In genomic region chr10:73729781-73730152, GRCh38 we compare ENCODE assay signal across 8 cellular contexts. TPM values are rescaled to one million over a fixed set of nuclear protein-coding genes. Genes with fewer than 3 reads are reported as not detected.
A peak's percentile ranks its signal among the peaks of the same experiment; 100 is the strongest.
DNase-seq lines count a peak whose midpoint lies in the region; ATAC-seq and TF ChIP-seq lines count a peak whose summit lies in the region.
"Not testable (repeated sequence)": the region's sequence is repeated elsewhere in the genome, so short reads cannot be mapped to it uniquely, and the experiment has no call there.

No MANE protein-coding gene starts in this region.

- not testable (repeated sequence) for TF ChIP-seq POLR2A in IMR-90 (IDR thresholded peaks at IDR 0.05; ENCODE audit: low read depth, low read length); ovary (IDR thresholded peaks at IDR 0.05)

- peak; percentile 36 for ATAC-seq in IMR-90 (ENCODE audit: low read depth)
- peak; percentile 48 for ATAC-seq in SK-N-SH treated with all-trans-retinoic acid at 6 μM for 48 hours
- peak; percentile 73 for ATAC-seq in stimulated activated effector memory CD8-positive, alpha-beta T cell treated with anti-CD3 and anti-CD28 coated beads, Interleukin-12 subunit alpha, Interleukin-12 subunit beta, amount 100 ng/mL, for 72 hours

- not testable (repeated sequence) for H4K20me1 ChIP-seq in IMR-90 (ENCODE audit: insufficient read depth, low read length)

- H3K18ac ChIP-seq in IMR-90 (ENCODE audit: low read depth, low read length), result not testable (repeated sequence)

- not testable (repeated sequence) for H2AK5ac ChIP-seq in IMR-90 (ENCODE audit: low read depth, low read length)

- not testable (repeated sequence) for H2AFZ ChIP-seq in IMR-90 (replicated peaks; ENCODE audit: low read length, poor library complexity)

- peak overlapping the region; percentile 85 for H3K23ac ChIP-seq in IMR-90 (ENCODE audit: low read depth, low read length)

- H3K36me3 Mint-ChIP-seq in CD14-positive monocyte, result peaks cover 33 to 36% of the 10 kb centered on the region in 2 donors
- peaks cover 0 to 19% (median 7%) of the 10 kb centered on the region in 3 donors for H3K36me3 Mint-ChIP-seq in immature natural killer cell
- peaks cover 46% of the 10 kb centered on the region for H3K36me3 Mint-ChIP-seq in stimulated activated effector memory CD8-positive, alpha-beta T cell treated with anti-CD3 and anti-CD28 coated beads, Interleukin-12 subunit alpha, Interleukin-12 subunit beta, amount 100 ng/mL, for 72 hours

- not testable (repeated sequence) for H3K27me3 Mint-ChIP-seq in CD14-positive monocyte (ENCODE audit: low read depth in 3 of 3)
- H3K27me3 Mint-ChIP-seq in immature natural killer cell (ENCODE audit: low read depth in 3 of 3), result peaks cover 0 to 15% (median 5%) of the 10 kb centered on the region in 3 donors

- H3K27ac ChIP-seq in IMR-90 (ENCODE audit: insufficient read depth, low read length) (peak overlapping the region; percentile 91), ovary (peak overlapping the region; percentile 35 to 78)
- H3K27ac ChIP-seq in ectodermal cell (ENCODE audit: insufficient read depth, low read depth, low read length, poor library complexity, severe bottlenecking), result not testable (repeated sequence)

- peak overlapping the region; percentile 61; the same call in 1 of the 2 replicates for H3K56ac ChIP-seq in IMR-90 (ENCODE audit: extremely low read depth, insufficient read depth, low read length)

- H2AK9ac ChIP-seq in IMR-90 (replicated peaks; ENCODE audit: low read depth, low read length, poor library complexity), result not testable (repeated sequence)

- 0 out of 2 replicates have a peak overlapping the region, but pooled peaks have one; percentile 23 for H2BK120ac ChIP-seq in IMR-90 (ENCODE audit: low read depth, low read length)

- peak overlapping the region; percentile 93 for H2BK5ac ChIP-seq in IMR-90 (ENCODE audit: low read depth, low read length, poor library complexity, severe bottlenecking)

- H3K4me3 ChIP-seq in IMR-90 (ENCODE audit: insufficient read depth, low read depth, low read length), result peak overlapping the region; percentile 96
- H3K4me3 ChIP-seq in ectodermal cell (ENCODE audit: insufficient read depth, low read depth, low read length), result peak overlapping the region; percentile 95
- H3K4me3 ChIP-seq in ovary, result peak overlapping the region; percentile 66

- peak overlapping the region; percentile 89 for H3K9ac ChIP-seq in IMR-90 (ENCODE audit: low read depth, low read length)

- CTCF ChIA-PET in IMR-90 (lab: Yijun Ruan, JAX), result not testable (repeated sequence)

- H3K9me1 ChIP-seq in IMR-90 (ENCODE audit: insufficient read depth, low read length), result not testable (repeated sequence)

- H3K27ac Mint-ChIP-seq in CD14-positive monocyte (peak overlapping the region; percentile 97 to 99 (median 98)), immature natural killer cell (peak overlapping the region; percentile 96 to 99 (median 98))
- H3K27ac Mint-ChIP-seq in stimulated activated effector memory CD8-positive, alpha-beta T cell treated with anti-CD3 and anti-CD28 coated beads, Interleukin-12 subunit alpha, Interleukin-12 subunit beta, amount 100 ng/mL, for 72 hours, result peak overlapping the region; percentile 96

- H3K14ac ChIP-seq in IMR-90 (replicated peaks; ENCODE audit: low read depth, low read length), result peak overlapping the region; percentile 85

- H3K4me2 ChIP-seq in IMR-90 (ENCODE audit: low read depth, low read length), result peak overlapping the region; percentile 98

- intact Hi-C loops in CD14-positive monocyte (cut with micrococcal nuclease), result loop anchor here in 1 of 2 donors (2.0 kb wide), 1 partner anchor 43 kb away; a partner anchor contains a TSS
- intact Hi-C loops in IMR-90 (cut with micrococcal nuclease); ovary (cut with DNase I): not testable (repeated sequence)

- not testable (repeated sequence) for H3K4me1 Mint-ChIP-seq in CD14-positive monocyte; stimulated activated effector memory CD8-positive, alpha-beta T cell treated with anti-CD3 and anti-CD28 coated beads, Interleukin-12 subunit alpha, Interleukin-12 subunit beta, amount 100 ng/mL, for 72 hours
- H3K4me1 Mint-ChIP-seq in immature natural killer cell, result peaks cover 22 to 31% of the 10 kb centered on the region in 2 donors

- peaks cover 12 to 26% of the 10 kb centered on the region in 2 experiments for H3K79me1 ChIP-seq in IMR-90 (ENCODE audit: low read depth in 1 of 2, low read length in 2 of 2)

- 0 out of 2 replicates have a peak overlapping the region, but pooled peaks have one; percentile 55 for H4K91ac ChIP-seq in IMR-90 (ENCODE audit: insufficient read depth, low read depth, low read length)

- not testable (repeated sequence) for TF ChIP-seq RAD21 in IMR-90 (IDR thresholded peaks at IDR 0.05; ENCODE audit: low read length)

- peak overlapping the region; percentile 45 to 95 for H4K8ac ChIP-seq in IMR-90 (ENCODE audit: low read depth in 2 of 2, low read length in 2 of 2)

- BruUV-seq in IMR-90 (replicated peaks; lab: Mats Ljungman, UMichigan), result not testable (repeated sequence)

- POLR2A ChIA-PET in IMR-90 (lab: Charles Lee; ENCODE audit: unreplicated experiment), result interaction anchor here (1.0 kb wide), 1 partner anchor 14 kb away, joined by 3 read pairs; no protein-coding TSS in a partner anchor

- H3K36me3 ChIP-seq in IMR-90 (ENCODE audit: control insufficient read depth, insufficient read depth, low read length) (peaks cover 27% of the 10 kb centered on the region), ectodermal cell (ENCODE audit: control insufficient read depth, insufficient read depth, low read length) (peaks cover 14% of the 10 kb centered on the region)
- H3K36me3 ChIP-seq in ovary, result not testable (repeated sequence)

- peak overlapping the region; percentile 84 for H4K5ac ChIP-seq in IMR-90 (ENCODE audit: low read depth, low read length)

- in situ Hi-C loops in IMR-90 (cut with MboI; ENCODE audit: low sequenced_read_pairs), result not testable (repeated sequence)

- not testable (repeated sequence) for H3K9me3 Mint-ChIP-seq in CD14-positive monocyte; immature natural killer cell; stimulated activated effector memory CD8-positive, alpha-beta T cell treated with anti-CD3 and anti-CD28 coated beads, Interleukin-12 subunit alpha, Interleukin-12 subunit beta, amount 100 ng/mL, for 72 hours

- H2BK15ac ChIP-seq in IMR-90 (ENCODE audit: low read depth, low read length), result not testable (repeated sequence)

- not testable (repeated sequence) for H2BK20ac ChIP-seq in IMR-90 (ENCODE audit: low read depth, low read length)

- not testable (repeated sequence) for TF ChIP-seq CTCF in CD14-positive monocyte (IDR thresholded peaks at IDR 0.05); IMR-90 (conservative IDR thresholded peaks at IDR 0.05; ENCODE audit: low read depth, low read length); ovary (IDR thresholded peaks at IDR 0.05)

- not testable (repeated sequence) for H3K4me1 ChIP-seq in IMR-90 (ENCODE audit: control insufficient read depth, insufficient read depth, low read length); ectodermal cell (ENCODE audit: control insufficient read depth, insufficient read depth, low read length); ovary (ENCODE audit: insufficient read depth)

- not testable (repeated sequence) for DNase-seq in CD14-positive monocyte (ENCODE audit: low spot score); immature natural killer cell; ovary; stimulated activated effector memory CD8-positive, alpha-beta T cell treated with anti-CD3 and anti-CD28 coated beads, Interleukin-12 subunit alpha, Interleukin-12 subunit beta, amount 100 ng/mL, for 72 hours (ENCODE audit: low spot score in 2 of 2)
- peak; percentile 60 for DNase-seq in IMR-90
- peak; percentile 38 for DNase-seq in activated effector memory CD4-positive, alpha-beta T cell treated with Interleukin-2 at 50 U/mL for 16 hours

- WGBS in IMR-90 (ENCODE audit: extremely low coverage in 2 of 2, insufficient read length in 1 of 2), 2 experiments, result no CpG with 5 or more reads among the region's 9 CpGs
- WGBS in ectodermal cell, 2 experiments, result 2% methylated on average over 6 to 7 of the region's 9 CpGs
- WGBS in ovary, 3 donors, result 0 to 1% (median 0%) methylated on average over 9 of the region's 9 CpGs

- H3K4me3 Mint-ChIP-seq in CD14-positive monocyte (peak overlapping the region; percentile 98 to 99), immature natural killer cell (peak overlapping the region; percentile 98 to 100 (median 99))
- H3K4me3 Mint-ChIP-seq in stimulated activated effector memory CD8-positive, alpha-beta T cell treated with anti-CD3 and anti-CD28 coated beads, Interleukin-12 subunit alpha, Interleukin-12 subunit beta, amount 100 ng/mL, for 72 hours, result peak overlapping the region; percentile 94

- dilution Hi-C loops in IMR-90 (cut with HindIII; ENCODE audit: low sequenced_read_pairs, unreplicated experiment), result not testable (repeated sequence)

- H3K4ac ChIP-seq in IMR-90 (ENCODE audit: low read depth, low read length), result peak overlapping the region; percentile 87; the same call in 1 of the 2 replicates

- H3K9me3 ChIP-seq in IMR-90 (ENCODE audit: control insufficient read depth, insufficient read depth, low read length); ectodermal cell (ENCODE audit: control insufficient read depth, low read length); ovary: not testable (repeated sequence)

- not testable (repeated sequence) for H3K27me3 ChIP-seq in IMR-90 (ENCODE audit: control insufficient read depth, insufficient read depth, low read length); ectodermal cell (ENCODE audit: control insufficient read depth, insufficient read depth, low read length, poor library complexity, severe bottlenecking); ovary

- TF ChIP-seq EP300 in ovary (IDR thresholded peaks at IDR 0.05), result not testable (repeated sequence)

RNA-seq across cellular contexts. Expression of gene SEC24C, which starts 14.4 kb away (rescaled TPM):
- polyA plus RNA-seq in CD14-positive monocyte (10 to 100 TPM; 25.7 to 44.8 TPM), IMR-90 (2012; rRNA removed) (84.2 and 88.9 TPM in 2 replicates), immature natural killer cell (10 to 100 TPM; 15.5 to 77.7 (median 21.3) TPM), ovary (10 to 100 TPM; 32.2 to 60.5 TPM)
- total RNA-seq in IMR-90 (2012; rRNA removed) (66.4 and 74.2 TPM in 2 replicates), ovary (10 to 100 TPM; 30.3 to 70.4 (median 58.8) TPM)
- polyA plus RNA-seq in IMR-90 (2012; cell fraction: cytosol; rRNA removed), result 40.7 and 47.2 TPM in 2 replicates
- 163 and 208 TPM in 2 replicates for polyA plus RNA-seq in IMR-90 (2012; cell fraction: nucleus; rRNA removed; ENCODE audit: low replicate concordance)
- 67.5 TPM for polyA plus RNA-seq in ectodermal cell (2013, experiment 1 of 4)
- polyA plus RNA-seq in ectodermal cell (2013, experiment 2 of 4), result 70.5 TPM
- polyA plus RNA-seq in ectodermal cell (2013, experiment 3 of 4), result 48.5 TPM
- 56.8 TPM for polyA plus RNA-seq in ectodermal cell (2013, experiment 4 of 4)

RNA-seq across cellular contexts. Expression of gene AGAP5, which starts 31.9 kb away (rescaled TPM):
- under 1 TPM; 0.23 to 0.44 TPM for polyA plus RNA-seq in CD14-positive monocyte
- total RNA-seq in IMR-90 (2012; rRNA removed), result 1.4 and 1.8 TPM in 2 replicates
- 4.1 TPM in 2 replicates for polyA plus RNA-seq in IMR-90 (2012; rRNA removed)
- 1.2 and 1.5 TPM in 2 replicates for polyA plus RNA-seq in IMR-90 (2012; cell fraction: cytosol; rRNA removed)
- polyA plus RNA-seq in IMR-90 (2012; cell fraction: nucleus; rRNA removed; ENCODE audit: low replicate concordance), result 32.0 and 39.3 TPM in 2 replicates
- polyA plus RNA-seq in ectodermal cell (2013, experiment 1 of 4), result 11.3 TPM
- 11.5 TPM for polyA plus RNA-seq in ectodermal cell (2013, experiment 2 of 4)
- 4.6 TPM for polyA plus RNA-seq in ectodermal cell (2013, experiment 3 of 4)
- 6.3 TPM for polyA plus RNA-seq in ectodermal cell (2013, experiment 4 of 4)
- polyA plus RNA-seq in immature natural killer cell, result under 1 TPM in 1 of 3 donors, not detected in 2; 0.37 TPM
- 10 to 100 TPM in 2 of 7 donors, 1 to 10 TPM in 5; 2.0 to 11.1 (median 8.4) TPM for total RNA-seq in ovary
- polyA plus RNA-seq in ovary, result 1 to 10 TPM; 4.7 to 5.6 TPM

RNA-seq across cellular contexts. Expression of gene CHCHD1, which starts 52.1 kb away (rescaled TPM):
- polyA plus RNA-seq in CD14-positive monocyte (10 to 100 TPM; 72.3 to 85.0 TPM), IMR-90 (2012; rRNA removed) (21.0 and 24.9 TPM in 2 replicates), immature natural killer cell (10 to 100 TPM; 24.8 to 46.9 (median 42.7) TPM), ovary (10 to 100 TPM; 26.3 to 30.6 TPM)
- total RNA-seq in IMR-90 (2012; rRNA removed) (11.5 and 13.9 TPM in 2 replicates), ovary (10 to 100 TPM; 12.5 to 33.4 (median 16.9) TPM)
- 25.6 and 36.2 TPM in 2 replicates for polyA plus RNA-seq in IMR-90 (2012; cell fraction: cytosol; rRNA removed)
- polyA plus RNA-seq in IMR-90 (2012; cell fraction: nucleus; rRNA removed; ENCODE audit: low replicate concordance), result 5.7 and 15.2 TPM in 2 replicates
- polyA plus RNA-seq in ectodermal cell (2013, experiment 1 of 4), result 80.3 TPM
- 79.5 TPM for polyA plus RNA-seq in ectodermal cell (2013, experiment 2 of 4)
- polyA plus RNA-seq in ectodermal cell (2013, experiment 3 of 4), result 77.5 TPM
- 90.7 TPM for polyA plus RNA-seq in ectodermal cell (2013, experiment 4 of 4)

RNA-seq across cellular contexts. Expression of gene ZSWIM8, which starts 55.6 kb away (rescaled TPM):
- polyA plus RNA-seq in CD14-positive monocyte (10 to 100 TPM in 1 of 2 donors, 1 to 10 TPM in 1; 7.8 to 19.2 TPM), IMR-90 (2012; rRNA removed) (103 and 119 TPM in 2 replicates), immature natural killer cell (10 to 100 TPM in 2 of 3 donors, 1 to 10 TPM in 1; 7.3 to 44.7 (median 14.8) TPM), ovary (10 to 100 TPM; 42.7 to 80.9 TPM)
- total RNA-seq in IMR-90 (2012; rRNA removed) (16.8 and 16.9 TPM in 2 replicates), ovary (10 to 100 TPM; 56.1 to 90.7 (median 69.3) TPM)
- polyA plus RNA-seq in IMR-90 (2012; cell fraction: cytosol; rRNA removed), result 27.6 and 89.3 TPM in 2 replicates
- polyA plus RNA-seq in IMR-90 (2012; cell fraction: nucleus; rRNA removed; ENCODE audit: low replicate concordance), result 319 and 862 TPM in 2 replicates
- polyA plus RNA-seq in ectodermal cell (2013, experiment 1 of 4), result 80.6 TPM
- polyA plus RNA-seq in ectodermal cell (2013, experiment 2 of 4), result 85.3 TPM
- 56.6 TPM for polyA plus RNA-seq in ectodermal cell (2013, experiment 3 of 4)
- polyA plus RNA-seq in ectodermal cell (2013, experiment 4 of 4), result 83.3 TPM
